Comparison of ENCODE assay signal across 10 cellular contexts in genomic region chr16:56560447-56560846, GRCh38. TPM values are rescaled to one million over a fixed set of nuclear protein-coding genes. Genes with fewer than 3 reads are reported as not detected.
"Had no signal": no experiment of that assay in that cellular context is flagged by ENCODE, and none has a peak within 500 bp of the region (broad histone marks: within the 10 kb centered on the region; RNA-seq: fewer than 3 reads in every experiment).

No MANE protein-coding gene starts in this region.

- H3K36me3 ChIP-seq: HAP-1 had no signal

- H3K9me3 ChIP-seq: HAP-1 had no signal

- FAIRE-seq: HTR-8/SVneo had no signal

- H2AFZ ChIP-seq: GM23248 had no signal

- H3K27ac ChIP-seq: GM23248 had no signal

- H3K9ac ChIP-seq: GM23248 had no signal

- H3K4me3 ChIP-seq: GM23248, HAP-1 had no signal

- ATAC-seq: HCT116 had no signal

- DNase-seq: GM23248, GOT3, H7, KG1 had no signal

- H3K4me1 ChIP-seq: HAP-1 had no signal

RNA-seq across cellular contexts. Expression of gene MT4, which starts 4.4 kb away (rescaled TPM):
- total RNA-seq: GM23248, H4, H7, HT-29 had no signal
- polyA plus RNA-seq: GM23248, IgD-negative memory B cell had no signal

RNA-seq across cellular contexts. Expression of gene MT3, which starts 28.9 kb away (rescaled TPM):
- total RNA-seq: GM23248, H4 had no signal
- polyA plus RNA-seq: GM23248, IgD-negative memory B cell had no signal
